19 cellular contexts compared by ENCODE assay signal in the genomic region with DNA sequence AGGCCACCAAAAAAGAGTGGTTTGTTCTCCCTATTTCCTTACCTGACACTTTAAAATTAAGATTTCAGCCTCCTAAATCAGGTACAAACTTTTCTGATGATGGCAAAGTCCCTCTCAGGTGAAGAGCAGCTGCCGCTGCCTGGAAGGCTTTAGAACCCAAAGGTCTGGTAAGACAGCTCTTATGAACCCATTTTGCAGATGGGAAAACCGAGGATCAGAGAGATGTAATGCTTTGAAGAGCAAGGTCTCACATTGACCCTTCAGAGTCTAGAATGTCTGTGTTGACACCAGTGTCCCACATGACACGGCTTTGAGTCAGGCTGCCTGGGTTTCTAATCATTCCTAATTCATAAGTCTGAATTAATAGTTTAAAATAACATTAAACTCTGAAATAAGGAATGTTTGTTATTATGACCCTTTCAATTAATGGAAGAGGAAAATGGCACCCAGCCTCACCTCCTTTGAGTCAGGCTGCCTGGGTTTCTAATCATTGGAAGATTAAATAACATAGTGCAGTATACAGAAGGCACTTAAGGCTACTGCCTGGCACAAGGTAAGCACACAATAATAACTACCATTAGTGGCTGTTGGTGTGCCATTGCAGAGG. TPM values are rescaled to one million over a fixed set of nuclear protein-coding genes. Genes with fewer than 3 reads are reported as not detected.
A peak's percentile ranks its signal among the peaks of the same experiment; 100 is the strongest.
DNase-seq lines count a peak whose midpoint lies in the region; ATAC-seq, FAIRE-seq and TF ChIP-seq lines count a peak whose summit lies in the region.
"Had no signal": no experiment of that assay in that cellular context is flagged by ENCODE, and none has a peak within 500 bp of the region (broad histone marks: within the 10 kb centered on the region; RNA-seq: fewer than 3 reads in every experiment).

No MANE protein-coding gene starts in this region.

- H3K36me3 Mint-ChIP-seq in T-helper 2 cell treated with Interferon-gamma antibody and Interleukin-4, amounts not matched to agents 5 μg/mL and 100 μg/mL, for 36 hours (ENCODE audit: low read depth), result no peaks in the 10 kb centered on the region
- H3K36me3 Mint-ChIP-seq: CD4-positive, alpha-beta memory T cell had no signal

- no TSS peak for BruUV-seq in HepG2 (replicated peaks; lab: Mats Ljungman, UMichigan)

- WGBS in esophagus, 2 donors, result 85 to 91% methylated on average over 3 of the region's 3 CpGs
- WGBS in HepG2 (ENCODE audit: low lambda C conversion rate), result 44% methylated on average over 3 of the region's 3 CpGs

- intact Hi-C loops in HepG2 (cut with micrococcal nuclease; ENCODE audit: unreplicated experiment), result no loop called here

- H3K36me3 ChIP-seq in esophagus (ENCODE audit: control insufficient read depth in 2 of 2, insufficient read depth in 2 of 2, low read length in 1 of 2) (no peaks in the 10 kb centered on the region), HepG2 (replicated peaks in 1 of 2; ENCODE audit: control insufficient read depth in 1 of 2, insufficient read depth in 2 of 2, low read length in 2 of 2) (no peaks in the 10 kb centered on the region), osteoblast (ENCODE audit: insufficient read depth, low read length) (no peaks in the 10 kb centered on the region)
- H3K36me3 ChIP-seq: BE2C, HAP-1 had no signal

- TF ChIP-seq RAD21 in HepG2 (CRISPR knock-in tag; IDR thresholded peaks at IDR 0.05), result no peak

- ATAC-seq in HepG2 (no peak; the same call in 2 of the 3 replicates), GM21515 (IDR thresholded peaks at IDR 0.05; ENCODE audit: unreplicated experiment) (no peak)

- TF ChIP-seq CTCF in C4-2B (conservative IDR thresholded peaks at IDR 0.05) (no peak), HepG2 (CRISPR knock-in tag; IDR thresholded peaks at IDR 0.05) (no peak), osteoblast (IDR thresholded peaks at IDR 0.05; ENCODE audit: extremely low read depth, low read depth, low read length) (no peak)

- no peaks in the 10 kb centered on the region for H3K9me3 Mint-ChIP-seq in T-helper 2 cell treated with Interferon-gamma antibody and Interleukin-4, amounts not matched to agents 5 μg/mL and 100 μg/mL, for 36 hours
- H3K9me3 Mint-ChIP-seq: CD4-positive, alpha-beta memory T cell had no signal

- H3K27ac ChIP-seq in C4-2B (peak overlapping the region; percentile 9; the same call in 1 of the 2 replicates), esophagus (ENCODE audit: low read depth in 2 of 2, low read length in 1 of 2) (peak overlapping the region; percentile 30 to 80), HepG2 (ENCODE audit: extremely low read length, insufficient read depth, low read length) (peak overlapping the region; percentile 61), osteoblast (ENCODE audit: low read depth, low read length) (no peak overlapping the region)
- H3K27ac ChIP-seq: GM23248 had no signal

- H2AFZ ChIP-seq in HepG2 (ENCODE audit: low read length), result no peak overlapping the region
- H2AFZ ChIP-seq in osteoblast (ENCODE audit: low read length), result no peak overlapping the region
- H2AFZ ChIP-seq: GM23248 had no signal

- DNase-seq in HepG2 (ENCODE audit: low spot score) (no peak), osteoblast (ENCODE audit: insufficient read length, low spot score, missing footprints) (peak; percentile 58)
- DNase-seq in activated CD4-positive, alpha-beta T cell treated with anti-CD3 and anti-CD28 coated beads, Interleukin-2, amount 50 U/mL, for 1 hour, result no peak
- DNase-seq in T-helper 2 cell treated with Interferon-gamma antibody and Interleukin-4, amounts not matched to agents 5 μg/mL and 100 μg/mL, for 36 hours (ENCODE audit: low spot score), result no peak
- DNase-seq: 8988T; ACHN; BE2C; C1 segment of cervical spinal cord; CD4-positive, alpha-beta memory T cell; DMS153; DMS79; GF-D8; GM23248; IMR-90; KBM-7 had no signal

- H3K4me2 ChIP-seq in HepG2 (ENCODE audit: low read depth, low read length) (peak overlapping the region; percentile 89), osteoblast (ENCODE audit: insufficient read depth, low read length) (no peak overlapping the region)

- POLR2A ChIA-PET in HepG2 (lab: Yijun Ruan, JAX), result interaction anchor here (1.0 to 9.9 kb wide), 11 partner anchors 16 to 155 kb away, joined by 3 to 207 read pairs (median 5); partner anchors contain the start of genes BLOC1S4, MRFAP1, MRFAP1L1 and S100P

- no peak for TF ChIP-seq EP300 in HepG2 (IDR thresholded peaks at IDR 0.05; ENCODE audit: low read depth in 2 of 2, low read length in 2 of 2)
- no peak for TF ChIP-seq EP300 in HepG2 (CRISPR knock-in tag; IDR thresholded peaks at IDR 0.05; ENCODE audit: borderline replicate concordance)

- no peak overlapping the region for H3K4me3 Mint-ChIP-seq in T-helper 2 cell treated with Interferon-gamma antibody and Interleukin-4, amounts not matched to agents 5 μg/mL and 100 μg/mL, for 36 hours
- H3K4me3 Mint-ChIP-seq: CD4-positive, alpha-beta memory T cell had no signal

- no peak for TF ChIP-seq POLR2A in HepG2 (IDR thresholded peaks at IDR 0.05; ENCODE audit: insufficient read depth in 1 of 2, low read depth in 2 of 2, low read length in 2 of 2)

- H3K27me3 ChIP-seq in esophagus (ENCODE audit: control insufficient read depth in 1 of 2, insufficient read depth in 2 of 2, low read length in 2 of 2) (no peaks in the 10 kb centered on the region), HepG2 (ENCODE audit: control insufficient read depth in 1 of 2, insufficient read depth in 2 of 2, low read length in 2 of 2) (no peaks in the 10 kb centered on the region; a peak in 1 of 5 replicates), osteoblast (ENCODE audit: insufficient read depth, low read length) (no peaks in the 10 kb centered on the region)
- H3K27me3 ChIP-seq: BE2C had no signal

- H3K79me2 ChIP-seq in HepG2 (ENCODE audit: insufficient read depth, low read length), result no peaks in the 10 kb centered on the region
- no peaks in the 10 kb centered on the region for H3K79me2 ChIP-seq in osteoblast (ENCODE audit: insufficient read depth, low read length)

- H3K9ac ChIP-seq in HepG2 (ENCODE audit: insufficient read depth, low read depth, low read length), result no peak overlapping the region; the same call in 1 of the 2 replicates
- H3K9ac ChIP-seq: GM23248 had no signal

- H3K9me3 ChIP-seq in esophagus (ENCODE audit: control insufficient read depth in 2 of 2, insufficient read depth in 1 of 2, low read depth in 1 of 2, low read length in 1 of 2) (no peaks in the 10 kb centered on the region), HepG2 (ENCODE audit: low read length) (no peaks in the 10 kb centered on the region), osteoblast (ENCODE audit: low read depth, low read length) (no peaks in the 10 kb centered on the region)
- H3K9me3 ChIP-seq: BE2C, HAP-1 had no signal

- CTCF ChIA-PET in HepG2 (lab: Yijun Ruan, JAX; ENCODE audit: low intra/inter-chr PET ratio, low total read pairs), result no interaction called here

- peaks cover 8% of the 10 kb centered on the region for H3K4me1 Mint-ChIP-seq in T-helper 2 cell treated with Interferon-gamma antibody and Interleukin-4, amounts not matched to agents 5 μg/mL and 100 μg/mL, for 36 hours (ENCODE audit: low read depth)

- H3K27me3 Mint-ChIP-seq in T-helper 2 cell treated with Interferon-gamma antibody and Interleukin-4, amounts not matched to agents 5 μg/mL and 100 μg/mL, for 36 hours (ENCODE audit: low read depth), result peaks cover 9% of the 10 kb centered on the region
- H3K27me3 Mint-ChIP-seq: CD4-positive, alpha-beta memory T cell had no signal

- FAIRE-seq in HepG2 (lab: Jason Lieb, UNC), result no peak

- H4K20me1 ChIP-seq in HepG2 (ENCODE audit: insufficient read depth, low read length) (no peaks in the 10 kb centered on the region), osteoblast (ENCODE audit: insufficient read depth, low read length) (no peaks in the 10 kb centered on the region)

- peaks cover 0 to 16% of the 10 kb centered on the region in 2 donors for H3K4me1 ChIP-seq in esophagus (ENCODE audit: control insufficient read depth in 2 of 2, insufficient read depth in 2 of 2, low read length in 1 of 2)
- H3K4me1 ChIP-seq in HepG2 (ENCODE audit: insufficient read depth, low read length), result peaks cover 67% of the 10 kb centered on the region
- no peaks in the 10 kb centered on the region for H3K4me1 ChIP-seq in osteoblast (ENCODE audit: insufficient read depth, low read length)
- H3K4me1 ChIP-seq: BE2C, HAP-1 had no signal

- H3K4me3 ChIP-seq in esophagus (ENCODE audit: low read depth in 1 of 2, low read length in 2 of 2) (no peak overlapping the region), HepG2 (replicated peaks in 1 of 3; ENCODE audit: insufficient read depth in 1 of 3, low read depth in 2 of 3, low read length in 3 of 3) (no peak overlapping the region), osteoblast (ENCODE audit: insufficient read depth, low read length) (no peak overlapping the region)
- H3K4me3 ChIP-seq: GM23248, HAP-1 had no signal

- H3K27ac Mint-ChIP-seq in T-helper 2 cell treated with Interferon-gamma antibody and Interleukin-4, amounts not matched to agents 5 μg/mL and 100 μg/mL, for 36 hours, result no peak overlapping the region
- H3K27ac Mint-ChIP-seq: CD4-positive, alpha-beta memory T cell had no signal

- in situ Hi-C loops in HepG2 (cut with HindIII; ENCODE audit: extremely low pct_ligation_motif_present, low pct_unique_long_range_greater_than_20kb), result no loop called here

RNA-seq across cellular contexts. Expression of gene KIAA0232, which starts 27.9 kb away (rescaled TPM):
- polyA plus RNA-seq in esophagus, result 10 to 100 TPM in 1 of 2 donors, 1 to 10 TPM in 1; 9.3 to 10.5 TPM
- 17.1 and 24.1 TPM in 2 replicates for total RNA-seq in HepG2 (2016; rRNA removed; fragmentation: Illumina TruSeq; extraction: Trizol)
- total RNA-seq in HepG2 (2016; cell fraction: cytosol; rRNA removed; fragmentation: Illumina TruSeq; extraction: Trizol; ENCODE audit: low read depth), result 10.8 and 11.4 TPM in 2 replicates
- total RNA-seq in HepG2 (2016; cell fraction: insoluble cytoplasmic fraction; rRNA removed; fragmentation: Illumina TruSeq; extraction: Trizol), result 17.2 and 22.3 TPM in 2 replicates
- 11.9 and 12.9 TPM in 2 replicates for total RNA-seq in HepG2 (2016; cell fraction: membrane; rRNA removed; fragmentation: Illumina TruSeq; extraction: Trizol)
- 25.6 and 32.5 TPM in 2 replicates for total RNA-seq in HepG2 (2016; cell fraction: nucleus; rRNA removed; fragmentation: Illumina TruSeq; extraction: Trizol)
- 7.8 and 8.1 TPM in 2 replicates for polyA plus RNA-seq in HepG2 (2011; rRNA removed)
- 3.8 and 5.9 TPM in 2 replicates for polyA plus RNA-seq in HepG2 (2011; cell fraction: cytosol; rRNA removed)
- 9.7 and 12.4 TPM in 2 replicates for polyA plus RNA-seq in HepG2 (2011; cell fraction: nucleus; rRNA removed)
- polyA plus RNA-seq in HepG2 (2012), result 10.7 and 10.9 TPM in 2 replicates
- polyA plus RNA-seq in HepG2 (2016; cell fraction: cytosol; fragmentation: Illumina TruSeq; extraction: Trizol; ENCODE audit: low read depth), result 0.92 and 1.4 TPM in 2 replicates
- 13.7 and 13.8 TPM in 2 replicates for polyA plus RNA-seq in HepG2 (2016; cell fraction: insoluble cytoplasmic fraction; fragmentation: Illumina TruSeq; extraction: Trizol; ENCODE audit: low read depth)
- 2.4 and 2.8 TPM in 2 replicates for polyA plus RNA-seq in HepG2 (2016; cell fraction: membrane; fragmentation: Illumina TruSeq; extraction: Trizol; ENCODE audit: low read depth)
- polyA plus RNA-seq in HepG2 (2016; cell fraction: nucleus; fragmentation: Illumina TruSeq; extraction: Trizol; ENCODE audit: insufficient read depth, low read depth), result 20.4 and 20.5 TPM in 2 replicates
- 22.4 and 23.8 TPM in 2 replicates for polyA minus RNA-seq in HepG2 (2011; rRNA and poly(A)+ RNA removed; ENCODE audit: low replicate concordance)
- 6.6 and 9.1 TPM in 2 replicates for polyA minus RNA-seq in HepG2 (2011; cell fraction: cytosol; rRNA and poly(A)+ RNA removed)
- 29.7 and 41.5 TPM in 2 replicates for polyA minus RNA-seq in HepG2 (2011; cell fraction: nucleus; rRNA and poly(A)+ RNA removed)
- total RNA-seq in osteoblast, result 23.9 and 25.0 TPM in 2 replicates

RNA-seq across cellular contexts. Expression of gene BLOC1S4, which starts 38.6 kb away (rescaled TPM):
- polyA plus RNA-seq in esophagus, result 1 to 10 TPM; 5.4 to 9.9 TPM
- total RNA-seq in HepG2 (2016; rRNA removed; fragmentation: Illumina TruSeq; extraction: Trizol), result 18.7 and 20.9 TPM in 2 replicates
- total RNA-seq in HepG2 (2016; cell fraction: cytosol; rRNA removed; fragmentation: Illumina TruSeq; extraction: Trizol; ENCODE audit: low read depth), result 4.7 and 6.1 TPM in 2 replicates
- 19.1 and 20.1 TPM in 2 replicates for total RNA-seq in HepG2 (2016; cell fraction: insoluble cytoplasmic fraction; rRNA removed; fragmentation: Illumina TruSeq; extraction: Trizol)
- total RNA-seq in HepG2 (2016; cell fraction: membrane; rRNA removed; fragmentation: Illumina TruSeq; extraction: Trizol), result 11.7 and 12.0 TPM in 2 replicates
- total RNA-seq in HepG2 (2016; cell fraction: nucleus; rRNA removed; fragmentation: Illumina TruSeq; extraction: Trizol), result 7.6 and 7.9 TPM in 2 replicates
- polyA plus RNA-seq in HepG2 (2011; rRNA removed), result 15.5 and 17.6 TPM in 2 replicates
- 19.4 and 26.2 TPM in 2 replicates for polyA plus RNA-seq in HepG2 (2011; cell fraction: cytosol; rRNA removed)
- polyA plus RNA-seq in HepG2 (2011; cell fraction: nucleus; rRNA removed), result 9.3 and 10.5 TPM in 2 replicates
- 10.5 and 11.1 TPM in 2 replicates for polyA plus RNA-seq in HepG2 (2012)
- polyA plus RNA-seq in HepG2 (2016; cell fraction: cytosol; fragmentation: Illumina TruSeq; extraction: Trizol; ENCODE audit: low read depth), result 3.6 and 4.1 TPM in 2 replicates
- polyA plus RNA-seq in HepG2 (2016; cell fraction: insoluble cytoplasmic fraction; fragmentation: Illumina TruSeq; extraction: Trizol; ENCODE audit: low read depth), result 22.2 and 23.4 TPM in 2 replicates
- polyA plus RNA-seq in HepG2 (2016; cell fraction: membrane; fragmentation: Illumina TruSeq; extraction: Trizol; ENCODE audit: low read depth), result 7.5 and 8.0 TPM in 2 replicates
- polyA plus RNA-seq in HepG2 (2016; cell fraction: nucleus; fragmentation: Illumina TruSeq; extraction: Trizol; ENCODE audit: insufficient read depth, low read depth), result 10.3 and 14.0 TPM in 2 replicates
- 5.1 and 16.2 TPM in 2 replicates for polyA minus RNA-seq in HepG2 (2011; rRNA and poly(A)+ RNA removed; ENCODE audit: low replicate concordance)
- polyA minus RNA-seq in HepG2 (2011; cell fraction: cytosol; rRNA and poly(A)+ RNA removed), result 9.3 and 9.9 TPM in 2 replicates
- polyA minus RNA-seq in HepG2 (2011; cell fraction: nucleus; rRNA and poly(A)+ RNA removed), result 5.5 and 7.0 TPM in 2 replicates
- total RNA-seq in osteoblast, result 10.0 and 10.9 TPM in 2 replicates

RNA-seq across cellular contexts. Expression of gene MRFAP1L1, which starts 44.9 kb away (rescaled TPM):
- polyA plus RNA-seq in esophagus, result 10 to 100 TPM; 47.1 to 54.9 TPM
- 76.6 and 124 TPM in 2 replicates for total RNA-seq in HepG2 (2016; rRNA removed; fragmentation: Illumina TruSeq; extraction: Trizol)
- 12.0 and 14.9 TPM in 2 replicates for total RNA-seq in HepG2 (2016; cell fraction: cytosol; rRNA removed; fragmentation: Illumina TruSeq; extraction: Trizol; ENCODE audit: low read depth)
- total RNA-seq in HepG2 (2016; cell fraction: insoluble cytoplasmic fraction; rRNA removed; fragmentation: Illumina TruSeq; extraction: Trizol), result 82.6 and 130 TPM in 2 replicates
- 36.1 and 39.2 TPM in 2 replicates for total RNA-seq in HepG2 (2016; cell fraction: membrane; rRNA removed; fragmentation: Illumina TruSeq; extraction: Trizol)
- total RNA-seq in HepG2 (2016; cell fraction: nucleus; rRNA removed; fragmentation: Illumina TruSeq; extraction: Trizol), result 35.4 and 41.2 TPM in 2 replicates
- polyA plus RNA-seq in HepG2 (2011; rRNA removed), result 39.9 and 44.8 TPM in 2 replicates
- 29.0 and 43.5 TPM in 2 replicates for polyA plus RNA-seq in HepG2 (2011; cell fraction: cytosol; rRNA removed)
- polyA plus RNA-seq in HepG2 (2011; cell fraction: nucleus; rRNA removed), result 12.5 and 20.0 TPM in 2 replicates
- polyA plus RNA-seq in HepG2 (2012), result 55.6 and 62.7 TPM in 2 replicates
- 6.5 and 6.6 TPM in 2 replicates for polyA plus RNA-seq in HepG2 (2016; cell fraction: cytosol; fragmentation: Illumina TruSeq; extraction: Trizol; ENCODE audit: low read depth)
- 143 and 162 TPM in 2 replicates for polyA plus RNA-seq in HepG2 (2016; cell fraction: insoluble cytoplasmic fraction; fragmentation: Illumina TruSeq; extraction: Trizol; ENCODE audit: low read depth)
- polyA plus RNA-seq in HepG2 (2016; cell fraction: membrane; fragmentation: Illumina TruSeq; extraction: Trizol; ENCODE audit: low read depth), result 21.2 and 21.7 TPM in 2 replicates
- polyA plus RNA-seq in HepG2 (2016; cell fraction: nucleus; fragmentation: Illumina TruSeq; extraction: Trizol; ENCODE audit: insufficient read depth, low read depth), result 60.2 and 60.7 TPM in 2 replicates
- polyA minus RNA-seq in HepG2 (2011; rRNA and poly(A)+ RNA removed; ENCODE audit: low replicate concordance), result 10.4 and 12.8 TPM in 2 replicates
- polyA minus RNA-seq in HepG2 (2011; cell fraction: cytosol; rRNA and poly(A)+ RNA removed), result 13.6 and 15.5 TPM in 2 replicates
- 16.1 and 16.2 TPM in 2 replicates for polyA minus RNA-seq in HepG2 (2011; cell fraction: nucleus; rRNA and poly(A)+ RNA removed)
- 38.0 and 39.2 TPM in 2 replicates for total RNA-seq in osteoblast
